In the genomic region with DNA sequence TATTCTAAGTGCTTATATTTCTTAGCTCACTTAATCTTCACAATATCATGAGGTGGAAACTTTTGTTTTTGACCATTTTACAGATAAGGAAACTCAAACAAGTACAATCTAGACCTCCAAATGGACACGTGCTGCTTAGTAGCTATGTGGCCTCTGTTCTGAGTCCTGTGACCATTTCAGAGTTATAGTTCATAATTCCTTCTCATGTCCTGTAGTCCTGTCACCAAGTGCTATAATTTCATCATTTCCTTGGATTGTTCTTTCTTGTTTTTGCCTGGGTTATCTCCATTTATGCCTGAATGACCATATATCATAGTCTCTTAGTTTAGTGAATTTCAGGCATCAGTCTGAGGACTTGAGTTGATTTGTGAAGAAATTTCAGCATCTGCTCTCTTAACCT, we compare ENCODE assay signal across 28 cellular contexts.
"Had no signal": no experiment of that assay in that cellular context is flagged by ENCODE, and none has a peak within 500 bp of the region (broad histone marks: within the 10 kb centered on the region; RNA-seq: fewer than 3 reads in every experiment).

No MANE protein-coding gene starts in this region.

- H3K27me3 ChIP-seq: left lung, neural progenitor cell, neutrophil, right atrium auricular region, right lobe of liver, tibial nerve, uterus had no signal

- H3K4me3 ChIP-seq: left lung, lower lobe of right lung, neural progenitor cell, right atrium auricular region, right lobe of liver, smooth muscle cell, tibial nerve, uterus had no signal

- H3K4me2 ChIP-seq: neural progenitor cell, smooth muscle cell had no signal

- H3K27me3 Mint-ChIP-seq: naive B cell; progenitor cell of endocrine pancreas; stimulated activated memory B cell treated with anti-CD40 and anti-IgM and Interleukin-4, amounts not matched to agents 10 μg/mL and 1 μg/mL and 100 μg/mL, for 72 hours; stimulated activated naive CD8-positive, alpha-beta T cell treated with anti-CD3 and anti-CD28 coated beads, Interleukin-15, amount 100 ng/mL, for 72 hours; type B pancreatic cell had no signal

- H2AFZ ChIP-seq: neural progenitor cell, parathyroid adenoma had no signal

- H3K4me1 ChIP-seq: left lung, lower lobe of right lung, neural progenitor cell, parathyroid adenoma, right atrium auricular region, right lobe of liver, uterus had no signal

- H3K4me3 Mint-ChIP-seq: mesothelial cell of epicardium; naive B cell; natural killer cell; nephron progenitor cell; neural progenitor cell; stimulated activated memory B cell treated with anti-CD40 and anti-IgM and Interleukin-4, amounts not matched to agents 10 μg/mL and 1 μg/mL and 100 μg/mL, for 72 hours; stimulated activated naive CD8-positive, alpha-beta T cell treated with anti-CD3 and anti-CD28 coated beads, Interleukin-15, amount 100 ng/mL, for 72 hours; type B pancreatic cell had no signal

- DNase-seq: hippocampal formation; left colon; left lung; lower lobe of right lung; mesendoderm; naive B cell; natural killer cell; nephron progenitor cell; occipital lobe; right lobe of liver; stimulated activated CD4-positive, alpha-beta T cell treated with anti-CD3 and anti-CD28 coated beads, Interleukin-1b, Interleukin-23, amount 100 ng/mL, for 48 hours; stimulated activated CD4-positive, alpha-beta T cell treated with anti-CD3 and anti-CD28 coated beads, Interleukin-2, amount 100 ng/mL, for 48 hours; stimulated activated CD4-positive, alpha-beta T cell treated with anti-CD3 and anti-CD28 coated beads, Interleukin-4, amount 100 ng/mL, for 4 hours; stimulated activated CD8-positive, alpha-beta memory T cell treated with anti-CD3 and anti-CD28 coated beads, Interleukin-4, amount 100 ng/mL, for 48 hours; stimulated activated naive CD4-positive, alpha-beta T cell treated with Interleukin-2 at 50 U/mL for 16 hours; stimulated activated naive CD8-positive, alpha-beta T cell treated with anti-CD3 and anti-CD28 coated beads, Interleukin-15, amount 100 ng/mL, for 72 hours; substantia nigra; uterus had no signal

- H3K27ac ChIP-seq: left lung, lower lobe of right lung, neural progenitor cell, neutrophil, parathyroid adenoma, right atrium auricular region, right lobe of liver, tibial nerve, uterus had no signal

- H3K9me3 Mint-ChIP-seq: mesothelial cell of epicardium; naive B cell; natural killer cell; stimulated activated memory B cell treated with anti-CD40 and anti-IgM and Interleukin-4, amounts not matched to agents 10 μg/mL and 1 μg/mL and 100 μg/mL, for 72 hours; stimulated activated naive CD8-positive, alpha-beta T cell treated with anti-CD3 and anti-CD28 coated beads, Interleukin-15, amount 100 ng/mL, for 72 hours; type B pancreatic cell had no signal

- H3K36me3 Mint-ChIP-seq: mesothelial cell of epicardium, naive B cell, natural killer cell, type B pancreatic cell had no signal

- H3K9ac ChIP-seq: neural progenitor cell, parathyroid adenoma had no signal

- H3K4me1 Mint-ChIP-seq: natural killer cell, nephron progenitor cell, neural progenitor cell had no signal

- H3K27ac Mint-ChIP-seq: mesothelial cell of epicardium; naive B cell; natural killer cell; nephron progenitor cell; neural progenitor cell; progenitor cell of endocrine pancreas; stimulated activated memory B cell treated with anti-CD40 and anti-IgM and Interleukin-4, amounts not matched to agents 10 μg/mL and 1 μg/mL and 100 μg/mL, for 72 hours; stimulated activated naive CD8-positive, alpha-beta T cell treated with anti-CD3 and anti-CD28 coated beads, Interleukin-15, amount 100 ng/mL, for 72 hours; type B pancreatic cell had no signal

- H3K9me3 ChIP-seq: left lung, lower lobe of right lung, neutrophil, right atrium auricular region, right lobe of liver, tibial nerve, uterus had no signal

- H3K79me2 ChIP-seq: parathyroid adenoma had no signal

- ATAC-seq: left colon; left lung; lower lobe of right lung; natural killer cell; right lobe of liver; stimulated activated memory B cell treated with anti-CD40 and anti-IgM and Interleukin-4, amounts not matched to agents 10 μg/mL and 1 μg/mL and 100 μg/mL, for 72 hours; stimulated activated naive CD8-positive, alpha-beta T cell treated with anti-CD3 and anti-CD28 coated beads, Interleukin-15, amount 100 ng/mL, for 72 hours had no signal

- H3K36me3 ChIP-seq: left lung, lower lobe of right lung, neural progenitor cell, neutrophil, right atrium auricular region, tibial nerve, uterus had no signal
